Comparison of ENCODE assay signal across 8 cellular contexts in genomic region chr17:48892940-48893645, GRCh38.
DNase-seq lines count a peak whose midpoint lies in the region; ATAC-seq and TF ChIP-seq lines count a peak whose summit lies in the region.

No MANE protein-coding gene starts in this region.

- peak overlapping the region; percentile 96 for H3K27ac Mint-ChIP-seq in nephron progenitor cell

- no peak for TF ChIP-seq CTCF in nephron progenitor cell (IDR thresholded peaks at IDR 0.05)

- peak overlapping the region; percentile 84 for H3K27ac ChIP-seq in duodenal mucosa (ENCODE audit: low read depth, low read length)

- H3K4me1 Mint-ChIP-seq in nephron progenitor cell = peaks cover 30% of the 10 kb centered on the region

- H3K27me3 Mint-ChIP-seq in nephron progenitor cell (ENCODE audit: low read depth, poor library complexity) = peaks cover 2% of the 10 kb centered on the region

- no peaks in the 10 kb centered on the region for H3K9me3 ChIP-seq in ES-I3 (ENCODE audit: control insufficient read depth, insufficient read depth, low read length)
- no peaks in the 10 kb centered on the region for H3K9me3 ChIP-seq in duodenal mucosa (ENCODE audit: control insufficient read depth in 1 of 2, low read length in 2 of 2)

- ATAC-seq in HG03108 (IDR thresholded peaks at IDR 0.05; ENCODE audit: unreplicated experiment) (no peak), GM21786 (IDR thresholded peaks at IDR 0.05; ENCODE audit: unreplicated experiment) (no peak)

- DNase-seq in NCI-H146 (lab: John Stamatoyannopoulos, UW) (peak; percentile 26), nephron progenitor cell (no peak), KG1 (lab: John Stamatoyannopoulos, UW) (no peak)
- no peak for DNase-seq in stimulated activated naive CD4-positive, alpha-beta T cell treated with Interleukin-2 at 50 U/mL for 16 hours (lab: John Stamatoyannopoulos, UW)

- H3K9ac ChIP-seq in ES-I3 (ENCODE audit: low read depth, low read length) (peak overlapping the region; percentile 91), duodenal mucosa (ENCODE audit: low read depth in 1 of 2, low read length in 2 of 2) (peak overlapping the region; percentile 55 to 67)

- H3K27me3 ChIP-seq in duodenal mucosa (ENCODE audit: control insufficient read depth in 1 of 2, insufficient read depth in 2 of 2, low read length in 2 of 2) = no peaks in the 10 kb centered on the region

- H3K36me3 ChIP-seq in ES-I3 (ENCODE audit: insufficient read depth, low read length) (peaks cover 16% of the 10 kb centered on the region; the same call in 1 of the 2 replicates), duodenal mucosa (ENCODE audit: control insufficient read depth in 1 of 2, insufficient read depth in 2 of 2, low read length in 2 of 2) (peaks cover 7 to 27% of the 10 kb centered on the region in 2 donors)

- no peaks in the 10 kb centered on the region for H3K9me3 Mint-ChIP-seq in nephron progenitor cell

- peak overlapping the region; percentile 93 for H3K4me3 Mint-ChIP-seq in nephron progenitor cell

- H3K36me3 Mint-ChIP-seq in nephron progenitor cell (ENCODE audit: low read depth) = peaks cover 11% of the 10 kb centered on the region

- H3K4me1 ChIP-seq in ES-I3 (ENCODE audit: insufficient read depth, low read length) = peaks cover 3% of the 10 kb centered on the region; the same call in 1 of the 2 replicates
- peaks cover 32 to 39% of the 10 kb centered on the region in 2 donors for H3K4me1 ChIP-seq in duodenal mucosa (ENCODE audit: control insufficient read depth in 1 of 2, insufficient read depth in 2 of 2, low read length in 2 of 2)

- peak overlapping the region; percentile 95 for H3K4me3 ChIP-seq in duodenal mucosa (ENCODE audit: low read depth in 1 of 2, low read length in 2 of 2)
